Comparison of ENCODE assay signal across 9 cellular contexts in the genomic region with DNA sequence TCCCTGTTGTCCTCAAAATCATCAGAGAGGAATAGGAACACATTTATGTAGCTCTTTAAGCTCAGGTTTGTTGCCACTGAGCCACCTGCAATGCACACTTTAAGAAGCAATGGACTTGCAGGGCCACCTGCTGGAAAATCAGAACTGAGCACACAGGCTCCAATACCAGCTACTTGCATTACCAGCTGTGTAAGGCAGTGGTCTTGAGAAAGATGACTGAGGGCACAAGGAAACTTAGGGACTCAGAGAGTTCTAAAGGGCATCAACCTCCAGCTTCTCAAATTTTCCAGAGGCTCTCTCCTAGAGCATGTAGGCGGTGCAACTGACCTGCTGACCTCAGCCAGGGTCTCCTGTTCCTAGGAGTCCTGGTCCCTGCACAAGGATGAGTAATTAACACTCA. TPM values are rescaled to one million over a fixed set of nuclear protein-coding genes. Genes with fewer than 3 reads are reported as not detected.
DNase-seq lines count a peak whose midpoint lies in the region; ATAC-seq, FAIRE-seq and TF ChIP-seq lines count a peak whose summit lies in the region.
"Had no signal": no experiment of that assay in that cellular context is flagged by ENCODE, and none has a peak within 500 bp of the region (broad histone marks: within the 10 kb centered on the region; RNA-seq: fewer than 3 reads in every experiment).

No MANE protein-coding gene starts in this region.

- H3K27ac Mint-ChIP-seq in stimulated activated naive B cell treated with anti-CD40 and anti-IgM and Interleukin-4, amounts not matched to agents 10 μg/mL and 1 μg/mL and 100 μg/mL, for 72 hours: peak overlapping the region; percentile 22

- no peaks in the 10 kb centered on the region for H3K27me3 ChIP-seq in ascending aorta

- DNase-seq in AG09319 (ENCODE audit: extremely low read depth, low read depth): no peak
- DNase-seq in GM18507 (ENCODE audit: extremely low spot score, insufficient read length, low read depth): no peak
- DNase-seq in Kasumi-1 (lab: John Stamatoyannopoulos, UW): peak; percentile 49 to 58
- peak; percentile 66 for DNase-seq in SHP77 treated with DMSO at 0.1 percent for 48 hours (lab: John Stamatoyannopoulos, UW)
- peak in 1 of 2 donors; percentile 67 for DNase-seq in ascending aorta (ENCODE audit: low spot score in 2 of 2)
- DNase-seq in left colon: peak; percentile 49 to 50
- peak; percentile 37 for DNase-seq in stimulated activated naive B cell treated with anti-CD40 and anti-IgM and Interleukin-4, amounts not matched to agents 10 μg/mL and 1 μg/mL and 100 μg/mL, for 72 hours
- no peak for DNase-seq in GM12892 (ENCODE audit: insufficient read length)

- no peaks in the 10 kb centered on the region for H3K9me3 ChIP-seq in ascending aorta
- H3K9me3 ChIP-seq: HAP-1 had no signal

- peak; percentile 20 for ATAC-seq in left colon
- ATAC-seq in stimulated activated naive B cell treated with anti-CD40 and anti-IgM and Interleukin-4, amounts not matched to agents 10 μg/mL and 1 μg/mL and 100 μg/mL, for 72 hours (replicated peaks): peak; percentile 32 to 33

- H3K4me1 ChIP-seq in ascending aorta: peaks cover 0 to 9% of the 10 kb centered on the region in 2 donors
- H3K4me1 ChIP-seq: HAP-1 had no signal

- H3K27ac ChIP-seq in ascending aorta: no peak overlapping the region

- no peaks in the 10 kb centered on the region for H3K9me3 Mint-ChIP-seq in stimulated activated naive B cell treated with anti-CD40 and anti-IgM and Interleukin-4, amounts not matched to agents 10 μg/mL and 1 μg/mL and 100 μg/mL, for 72 hours

- intact Hi-C loops in ascending aorta (cut with DNase I): loop anchor here (10.0 kb wide), 2 partner anchors 1961 to 2001 kb away; a partner anchor contains a TSS
- intact Hi-C loops in left colon (cut with DNase I, micrococcal nuclease): loop anchor here in 1 of 2 donors (5.0 kb wide), 1 partner anchor 141 kb away; no protein-coding TSS in a partner anchor

- no peak for TF ChIP-seq POLR2A in GM12892 (IDR thresholded peaks at IDR 0.05; ENCODE audit: low read depth, low read length)

- TF ChIP-seq CTCF in AG09319 (IDR thresholded peaks at IDR 0.05; ENCODE audit: low read depth, low read length) (peak; percentile 36), ascending aorta (IDR thresholded peaks at IDR 0.05) (peak; percentile 39 to 54 (median 41))

- H3K27me3 Mint-ChIP-seq in stimulated activated naive B cell treated with anti-CD40 and anti-IgM and Interleukin-4, amounts not matched to agents 10 μg/mL and 1 μg/mL and 100 μg/mL, for 72 hours: no peaks in the 10 kb centered on the region

- no peak overlapping the region for H3K4me3 ChIP-seq in ascending aorta
- H3K4me3 ChIP-seq: HAP-1 had no signal

- peaks cover 17 to 23% of the 10 kb centered on the region in 2 donors for H3K4me1 Mint-ChIP-seq in stimulated activated naive B cell treated with anti-CD40 and anti-IgM and Interleukin-4, amounts not matched to agents 10 μg/mL and 1 μg/mL and 100 μg/mL, for 72 hours

- H3K4me3 Mint-ChIP-seq in stimulated activated naive B cell treated with anti-CD40 and anti-IgM and Interleukin-4, amounts not matched to agents 10 μg/mL and 1 μg/mL and 100 μg/mL, for 72 hours: no peak overlapping the region

- H3K36me3 ChIP-seq in ascending aorta: no peaks in the 10 kb centered on the region
- H3K36me3 ChIP-seq: HAP-1 had no signal

- H3K36me3 Mint-ChIP-seq in stimulated activated naive B cell treated with anti-CD40 and anti-IgM and Interleukin-4, amounts not matched to agents 10 μg/mL and 1 μg/mL and 100 μg/mL, for 72 hours: peaks cover 8 to 18% of the 10 kb centered on the region in 2 donors

- FAIRE-seq in GM18507 (lab: Jason Lieb, UNC) (peak; percentile 59), GM12892 (lab: Jason Lieb, UNC) (no peak)

RNA-seq across cellular contexts. Expression of a gene that starts 2.5 kb away (rescaled TPM):
- total RNA-seq in ascending aorta (33.5 TPM), left colon (100 to 1,000 TPM; 195 to 222 TPM)
- 98.3 TPM for polyA plus RNA-seq in GM12892 (2012; ENCODE audit: missing spikeins)

RNA-seq across cellular contexts. Expression of a gene that starts 36.6 kb away (rescaled TPM):
- total RNA-seq in ascending aorta (not detected), left colon (under 1 TPM; 0.06 to 0.14 TPM)
- polyA plus RNA-seq in GM12892 (2012; ENCODE audit: missing spikeins): not detected

RNA-seq across cellular contexts. Expression of a gene that starts 40.6 kb away (rescaled TPM):
- total RNA-seq in ascending aorta: not detected
- not detected for total RNA-seq in left colon
- polyA plus RNA-seq in GM12892 (2012; ENCODE audit: missing spikeins): not detected

Comparison
In these comparisons a context has a peak if more than half of its experiments do, and no peak if none do; other contexts are left out.
1. DNase-seq: peak in Kasumi-1 (2 of 2), SHP77 treated with DMSO at 0.1 percent for 48 hours (single experiment), left colon (2 of 2) and stimulated activated naive B cell treated with anti-CD40 and anti-IgM and Interleukin-4, amounts not matched to agents 10 μg/mL and 1 μg/mL and 100 μg/mL, for 72 hours (single experiment); none in AG09319 (single experiment), GM18507 (single experiment) and GM12892 (single experiment).